ENCODE assay signal across 12 cellular contexts in the genomic region with DNA sequence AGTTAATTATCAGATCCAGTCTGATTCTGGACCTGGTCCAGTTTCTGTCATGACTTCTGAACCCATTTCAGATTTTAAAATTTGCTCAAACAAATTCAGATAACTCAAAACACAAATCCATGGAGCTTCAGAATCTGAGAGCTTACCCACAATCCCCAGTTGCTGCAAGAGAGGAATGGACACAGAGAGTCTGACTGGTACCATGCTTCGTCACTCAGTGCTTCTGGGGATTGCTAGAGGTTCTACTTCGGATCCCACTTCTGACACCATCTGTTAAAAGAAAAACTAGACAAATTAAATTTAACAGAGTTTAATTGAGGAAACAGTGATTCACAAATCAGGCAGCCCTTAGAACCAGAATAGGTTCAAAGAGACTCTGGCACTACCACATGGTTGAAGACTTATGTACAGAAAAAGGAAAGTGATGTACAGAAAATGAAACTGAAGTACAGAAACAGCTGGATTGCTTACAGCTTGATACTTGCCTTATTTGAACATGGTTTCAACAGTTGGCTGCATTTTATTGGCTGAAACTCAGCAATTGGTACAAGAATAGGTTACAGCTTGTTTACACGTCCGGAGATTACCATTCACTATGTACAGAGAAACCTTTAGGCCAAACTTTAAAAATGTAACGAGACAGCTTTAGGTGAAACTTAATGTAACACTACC.
DNase-seq lines count a peak whose midpoint lies in the region; ATAC-seq and TF ChIP-seq lines count a peak whose summit lies in the region.
"Had no signal": no experiment of that assay in that cellular context is flagged by ENCODE, and none has a peak within 500 bp of the region (broad histone marks: within the 10 kb centered on the region; RNA-seq: fewer than 3 reads in every experiment).

No MANE protein-coding gene starts in this region.

- no peak for TF ChIP-seq POLR2A in breast epithelium (IDR thresholded peaks at IDR 0.05)

- H3K27ac Mint-ChIP-seq in CD8-positive, alpha-beta memory T cell: peak overlapping the region in 5 of 8 donors; percentile 34 to 84 (median 53)
- H3K27ac Mint-ChIP-seq in osteocyte (ENCODE audit: unreplicated experiment): no peak overlapping the region

- no peaks in the 10 kb centered on the region for H3K27me3 ChIP-seq in CD8-positive, alpha-beta memory T cell (ENCODE audit: insufficient read depth, low read length, poor library complexity, severe bottlenecking)
- no peaks in the 10 kb centered on the region for H3K27me3 ChIP-seq in breast epithelium

- no peaks in the 10 kb centered on the region for H3K9me3 ChIP-seq in CD8-positive, alpha-beta memory T cell (ENCODE audit: low read length)
- H3K9me3 ChIP-seq in breast epithelium: no peaks in the 10 kb centered on the region
- H3K9me3 ChIP-seq: HAP-1 had no signal

- no peaks in the 10 kb centered on the region for H3K4me1 ChIP-seq in CD8-positive, alpha-beta memory T cell (ENCODE audit: insufficient read depth, low read length)
- no peaks in the 10 kb centered on the region for H3K4me1 ChIP-seq in breast epithelium
- H3K4me1 ChIP-seq: HAP-1 had no signal

- no peak overlapping the region for H3K4me3 ChIP-seq in CD8-positive, alpha-beta memory T cell (ENCODE audit: low read length)
- H3K4me3 ChIP-seq in breast epithelium: no peak overlapping the region
- H3K4me3 ChIP-seq: HAP-1, SK-N-MC had no signal

- peaks cover 12 to 60% (median 20%) of the 10 kb centered on the region in 3 donors for H3K36me3 Mint-ChIP-seq in CD8-positive, alpha-beta memory T cell
- peaks cover 38% of the 10 kb centered on the region for H3K36me3 Mint-ChIP-seq in osteocyte (ENCODE audit: unreplicated experiment)

- peaks cover 0 to 3% (median 0%) of the 10 kb centered on the region in 5 donors for H3K9me3 Mint-ChIP-seq in CD8-positive, alpha-beta memory T cell
- H3K9me3 Mint-ChIP-seq in osteocyte (ENCODE audit: unreplicated experiment): no peaks in the 10 kb centered on the region

- no peak for TF ChIP-seq CTCF in osteocyte (IDR thresholded peaks at IDR 0.05)
- TF ChIP-seq CTCF in breast epithelium (IDR thresholded peaks at IDR 0.05): no peak

- H3K27me3 Mint-ChIP-seq in CD8-positive, alpha-beta memory T cell: no peaks in the 10 kb centered on the region
- no peaks in the 10 kb centered on the region for H3K27me3 Mint-ChIP-seq in osteocyte (ENCODE audit: unreplicated experiment)
- H3K27me3 Mint-ChIP-seq: CD4-positive, alpha-beta memory T cell; naive thymus-derived CD4-positive, alpha-beta T cell had no signal

- ATAC-seq in GM18867 (IDR thresholded peaks at IDR 0.05; ENCODE audit: unreplicated experiment) (peak; percentile 81), HG03196 (IDR thresholded peaks at IDR 0.05; ENCODE audit: unreplicated experiment) (peak; percentile 77), esophagus mucosa (peak; percentile 45)
- ATAC-seq: naive thymus-derived CD4-positive, alpha-beta T cell had no signal

- peaks cover 4% of the 10 kb centered on the region for H3K36me3 ChIP-seq in CD8-positive, alpha-beta memory T cell (ENCODE audit: insufficient read depth, low read length)
- no peaks in the 10 kb centered on the region for H3K36me3 ChIP-seq in breast epithelium

- peak overlapping the region in 4 of 7 donors; percentile 3 to 40 (median 26) for H3K4me3 Mint-ChIP-seq in CD8-positive, alpha-beta memory T cell
- H3K4me3 Mint-ChIP-seq in osteocyte (ENCODE audit: unreplicated experiment): no peak overlapping the region
- H3K4me3 Mint-ChIP-seq: CD4-positive, alpha-beta memory T cell; naive thymus-derived CD4-positive, alpha-beta T cell had no signal

- H3K4me1 Mint-ChIP-seq in CD8-positive, alpha-beta memory T cell: peaks cover 0 to 9% (median 2%) of the 10 kb centered on the region in 3 donors
- no peaks in the 10 kb centered on the region for H3K4me1 Mint-ChIP-seq in osteocyte (ENCODE audit: unreplicated experiment)
- H3K4me1 Mint-ChIP-seq: CD4-positive, alpha-beta memory T cell; naive thymus-derived CD4-positive, alpha-beta T cell had no signal

- CTCF ChIA-PET in CD8-positive, alpha-beta memory T cell (lab: Charles Lee): no interaction called here

- H3K27ac ChIP-seq in CD8-positive, alpha-beta memory T cell (ENCODE audit: low read depth, low read length): no peak overlapping the region
- no peak overlapping the region for H3K27ac ChIP-seq in breast epithelium
- H3K27ac ChIP-seq: SK-N-MC had no signal

- intact Hi-C loops in breast epithelium (cut with DNase I; ENCODE audit: low total_unique reads): no loop called here

- POLR2A ChIA-PET in CD8-positive, alpha-beta memory T cell (lab: Charles Lee): no interaction called here

- no peak for DNase-seq in CD8-positive, alpha-beta memory T cell
- DNase-seq in osteocyte (ENCODE audit: extremely low spot score, unreplicated experiment) (no peak), breast epithelium (ENCODE audit: low spot score in 2 of 2) (no peak), NCI-H345 (lab: John Stamatoyannopoulos, UW) (no peak)
- no peak for DNase-seq in activated effector memory CD4-positive, alpha-beta T cell treated with Interleukin-2 at 50 U/mL for 16 hours
- DNase-seq: CD4-positive, alpha-beta memory T cell; naive thymus-derived CD4-positive, alpha-beta T cell had no signal
